Comparison of ENCODE assay signal across 16 cellular contexts in the genomic region with DNA sequence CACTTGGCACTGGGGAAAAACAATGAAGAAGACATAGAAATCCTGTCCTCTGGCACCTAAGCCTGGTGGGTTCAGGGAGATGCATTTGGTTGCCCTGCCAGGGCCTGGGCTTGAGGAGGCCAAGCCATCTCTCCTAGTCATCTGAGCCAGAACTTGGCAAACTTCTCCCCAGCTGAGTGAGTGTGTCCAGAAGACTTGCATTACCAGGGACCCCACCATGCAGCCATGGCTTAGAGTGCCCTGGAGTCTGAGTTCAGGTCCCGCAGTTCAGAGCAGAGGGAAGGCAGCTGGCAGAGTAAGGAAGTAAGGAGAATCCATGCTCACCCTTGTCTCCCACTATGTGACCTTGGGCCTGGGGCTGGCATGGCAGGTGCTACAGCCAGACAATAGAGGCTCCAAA. TPM values are rescaled to one million over a fixed set of nuclear protein-coding genes. Genes with fewer than 3 reads are reported as not detected.
A peak's percentile ranks its signal among the peaks of the same experiment; 100 is the strongest.
DNase-seq lines count a peak whose midpoint lies in the region; TF ChIP-seq lines count a peak whose summit lies in the region.
"Had no signal": no experiment of that assay in that cellular context is flagged by ENCODE, and none has a peak within 500 bp of the region (broad histone marks: within the 10 kb centered on the region; RNA-seq: fewer than 3 reads in every experiment).

No MANE protein-coding gene starts in this region.

- H2BK12ac ChIP-seq in neuronal stem cell (ENCODE audit: low read length): peak overlapping the region; percentile 14

- TF ChIP-seq CTCF in Peyer's patch (IDR thresholded peaks at IDR 0.05): no peak
- no peak for TF ChIP-seq CTCF in suprapubic skin (IDR thresholded peaks at IDR 0.05)
- TF ChIP-seq CTCF in endothelial cell (IDR thresholded peaks at IDR 0.05; ENCODE audit: unreplicated experiment): no peak
- TF ChIP-seq CTCF in MCF 10A (IDR thresholded peaks at IDR 0.05; ENCODE audit: unreplicated experiment): no peak

- no peak for TF ChIP-seq EP300 in suprapubic skin (IDR thresholded peaks at IDR 0.05)

- no peak overlapping the region for H3K4me2 ChIP-seq in neuronal stem cell (ENCODE audit: insufficient read depth, low read length, poor library complexity, severe bottlenecking)
- H3K4me2 ChIP-seq: BLaER1 had no signal

- H2AFZ ChIP-seq in neuronal stem cell (ENCODE audit: low read length): no peak overlapping the region

- DNase-seq in activated naive CD4-positive, alpha-beta T cell treated with anti-CD3 and anti-CD28 coated beads, Interleukin-2, amount 50 U/mL, for 16 hours: peak; percentile 2
- no peak for DNase-seq in activated naive CD4-positive, alpha-beta T cell treated with Interleukin-2 at 50 U/mL for 16 hours
- DNase-seq in Peyer's patch: peak in 2 of 3 donors; percentile 10 to 18
- DNase-seq in neuronal stem cell (ENCODE audit: low spot score): no peak
- DNase-seq in suprapubic skin (ENCODE audit: low spot score in 2 of 2): peak; percentile 22 to 60
- DNase-seq in endothelial cell (ENCODE audit: low spot score): no peak
- no peak for DNase-seq in COLO668 (lab: John Stamatoyannopoulos, UW; ENCODE audit: unreplicated experiment)
- no peak for DNase-seq in MCF 10A (ENCODE audit: unreplicated experiment)
- DNase-seq: 8988T; AML-193; CD8-positive, alpha-beta memory T cell; DMS53; GF-D8; GOT3 had no signal

- CTCF ChIA-PET in MCF 10A (lab: Yijun Ruan, JAX): interaction anchor here (0.6 kb wide), 2 partner anchors 134 to 138 kb away, joined by 3 read pairs; no protein-coding TSS in a partner anchor

- intact Hi-C loops in MCF 10A (cut with micrococcal nuclease): no loop called here

- H3K27me3 Mint-ChIP-seq in endothelial cell (ENCODE audit: unreplicated experiment) (no peaks in the 10 kb centered on the region), MCF 10A (ENCODE audit: insufficient read depth, unreplicated experiment) (no peaks in the 10 kb centered on the region)
- H3K27me3 Mint-ChIP-seq: CD8-positive, alpha-beta memory T cell had no signal

- H3K18ac ChIP-seq in neuronal stem cell (ENCODE audit: low read length): peak overlapping the region; percentile 22

- H2AK5ac ChIP-seq in neuronal stem cell (ENCODE audit: low read depth, low read length): peak overlapping the region; percentile 44

- no CpG with 5 or more reads among the region's 1 CpG for WGBS in neuronal stem cell (ENCODE audit: extremely low coverage in 2 of 2, insufficient read length in 2 of 2, insufficient replicate concordance in 1 of 2), 2 donors
- no CpG with 5 or more reads among the region's 1 CpG for WGBS in suprapubic skin

- H3K9me3 ChIP-seq in Peyer's patch: no peaks in the 10 kb centered on the region
- peaks cover 0 to 5% of the 10 kb centered on the region in 2 donors for H3K9me3 ChIP-seq in neuronal stem cell (replicated peaks in 1 of 2; ENCODE audit: control insufficient read depth in 2 of 2, insufficient read depth in 1 of 2, low read depth in 1 of 2, low read length in 2 of 2)
- no peaks in the 10 kb centered on the region for H3K9me3 ChIP-seq in suprapubic skin

- H2BK15ac ChIP-seq in neuronal stem cell (ENCODE audit: low read length): no peak overlapping the region

- H2BK120ac ChIP-seq in neuronal stem cell (ENCODE audit: low read depth, low read length): no peak overlapping the region

- no peaks in the 10 kb centered on the region for H3K36me3 ChIP-seq in Peyer's patch
- H3K36me3 ChIP-seq in neuronal stem cell (replicated peaks in 1 of 2; ENCODE audit: control insufficient read depth in 2 of 2, insufficient read depth in 2 of 2, low read length in 2 of 2): no peaks in the 10 kb centered on the region
- H3K36me3 ChIP-seq in suprapubic skin: no peaks in the 10 kb centered on the region
- H3K36me3 ChIP-seq: BLaER1, HAP-1 had no signal

- no peaks in the 10 kb centered on the region for H3K4me1 Mint-ChIP-seq in endothelial cell (ENCODE audit: unreplicated experiment)
- H3K4me1 Mint-ChIP-seq in MCF 10A (ENCODE audit: insufficient read depth, unreplicated experiment): no peaks in the 10 kb centered on the region
- H3K4me1 Mint-ChIP-seq: CD8-positive, alpha-beta memory T cell had no signal

- H3K23ac ChIP-seq in neuronal stem cell (ENCODE audit: low read depth, low read length, poor library complexity): no peak overlapping the region

- H4K8ac ChIP-seq in neuronal stem cell (ENCODE audit: low read depth, low read length): no peak overlapping the region

- H3K4me3 Mint-ChIP-seq in endothelial cell (ENCODE audit: unreplicated experiment) (no peak overlapping the region), MCF 10A (ENCODE audit: unreplicated experiment) (no peak overlapping the region)
- H3K4me3 Mint-ChIP-seq: CD8-positive, alpha-beta memory T cell had no signal

- H3K27me3 ChIP-seq in Peyer's patch (no peaks in the 10 kb centered on the region), neuronal stem cell (ENCODE audit: control insufficient read depth in 3 of 3, insufficient read depth in 3 of 3, low read depth in 1 of 3, low read length in 3 of 3) (no peaks in the 10 kb centered on the region), suprapubic skin (peaks cover under 1% of the 10 kb centered on the region)
- H3K27me3 ChIP-seq: BLaER1 had no signal

- H3K4ac ChIP-seq in neuronal stem cell (ENCODE audit: low read length): no peak overlapping the region

- no peak overlapping the region for H3K27ac ChIP-seq in Peyer's patch
- no peak overlapping the region for H3K27ac ChIP-seq in neuronal stem cell (replicated peaks; ENCODE audit: low read length)
- no peak overlapping the region for H3K27ac ChIP-seq in suprapubic skin
- H3K27ac ChIP-seq: BLaER1 had no signal

- TF ChIP-seq POLR2A in Peyer's patch (IDR thresholded peaks at IDR 0.05) (no peak), suprapubic skin (IDR thresholded peaks at IDR 0.05) (no peak)

- BruUV-seq in MCF 10A (replicated peaks; lab: Mats Ljungman, UMichigan): no TSS peak

- no peak overlapping the region for H3K9ac ChIP-seq in neuronal stem cell (ENCODE audit: low read depth, low read length, poor library complexity)
- H3K9ac ChIP-seq: BLaER1 had no signal

- no peak overlapping the region for H2BK5ac ChIP-seq in neuronal stem cell (ENCODE audit: low read length)

- no peak overlapping the region for H4K91ac ChIP-seq in neuronal stem cell (ENCODE audit: low read depth, low read length, poor library complexity)

- POLR2A ChIA-PET in MCF 10A (lab: Yijun Ruan, JAX): no interaction called here

- no peaks in the 10 kb centered on the region for H3K4me1 ChIP-seq in Peyer's patch
- H3K4me1 ChIP-seq in neuronal stem cell (ENCODE audit: control insufficient read depth in 2 of 2, insufficient read depth in 1 of 2, low read depth in 1 of 2, low read length in 2 of 2): peaks cover 0 to 7% of the 10 kb centered on the region in 2 donors
- no peaks in the 10 kb centered on the region for H3K4me1 ChIP-seq in suprapubic skin
- H3K4me1 ChIP-seq: HAP-1 had no signal

- no peak overlapping the region for H3K27ac Mint-ChIP-seq in endothelial cell (ENCODE audit: unreplicated experiment)
- no peak overlapping the region for H3K27ac Mint-ChIP-seq in MCF 10A (ENCODE audit: low read depth, unreplicated experiment)

- no peaks in the 10 kb centered on the region for H3K79me1 ChIP-seq in neuronal stem cell (ENCODE audit: low read depth, low read length)

- H3K4me3 ChIP-seq in Peyer's patch (no peak overlapping the region), neuronal stem cell (ENCODE audit: low read length in 2 of 2) (no peak overlapping the region), suprapubic skin (no peak overlapping the region)
- H3K4me3 ChIP-seq: BLaER1, HAP-1 had no signal

- H3K14ac ChIP-seq in neuronal stem cell (ENCODE audit: low read length): no peak overlapping the region

- H3K9me3 Mint-ChIP-seq in endothelial cell (ENCODE audit: unreplicated experiment) (no peaks in the 10 kb centered on the region), MCF 10A (ENCODE audit: unreplicated experiment) (peaks cover 8% of the 10 kb centered on the region)
- H3K9me3 Mint-ChIP-seq: CD8-positive, alpha-beta memory T cell had no signal

- H3K36me3 Mint-ChIP-seq in endothelial cell (ENCODE audit: low read depth, unreplicated experiment) (no peaks in the 10 kb centered on the region), MCF 10A (ENCODE audit: insufficient read depth, unreplicated experiment) (no peaks in the 10 kb centered on the region)
- H3K36me3 Mint-ChIP-seq: CD8-positive, alpha-beta memory T cell had no signal

RNA-seq across cellular contexts. Expression of gene FCN1, which starts 37.4 kb away (rescaled TPM):
- total RNA-seq in Peyer's patch (1 to 10 TPM in 1 of 4 donors, not detected in 3; 2.5 TPM), suprapubic skin (under 1 TPM; 0.16 to 0.42 (median 0.34) TPM), endothelial cell (ENCODE audit: unreplicated experiment) (not detected), MCF 10A (2022) (not detected in 2 replicates)
- not detected for polyA plus RNA-seq in neuronal stem cell (2013, experiment 1 of 2)
- polyA plus RNA-seq in neuronal stem cell (2013, experiment 2 of 2): not detected
- polyA plus RNA-seq: CD8-positive, alpha-beta memory T cell had no signal

Comparison
In these comparisons a context has a peak if more than half of its experiments do, and no peak if none do; other contexts are left out.
1. DNase-seq: peak in activated naive CD4-positive, alpha-beta T cell treated with anti-CD3 and anti-CD28 coated beads, Interleukin-2, amount 50 U/mL, for 16 hours (single experiment), Peyer's patch (2 of 3) and suprapubic skin (2 of 2); none in activated naive CD4-positive, alpha-beta T cell treated with Interleukin-2 at 50 U/mL for 16 hours (single experiment), neuronal stem cell (single experiment), endothelial cell (single experiment), COLO668 (single experiment) and MCF 10A (single experiment).